Comparison of ENCODE assay signal across 16 cellular contexts in genomic region chr15:31032959-31033358, GRCh38. TPM values are rescaled to one million over a fixed set of nuclear protein-coding genes. Genes with fewer than 3 reads are reported as not detected.
DNase-seq lines count a peak whose midpoint lies in the region; ATAC-seq and TF ChIP-seq lines count a peak whose summit lies in the region.
"Had no signal": no experiment of that assay in that cellular context is flagged by ENCODE, and none has a peak within 500 bp of the region (broad histone marks: within the 10 kb centered on the region; RNA-seq: fewer than 3 reads in every experiment).

No MANE protein-coding gene starts in this region.

- TF ChIP-seq CTCF in psoas muscle (IDR thresholded peaks at IDR 0.05), result no peak
- no peak for TF ChIP-seq CTCF in tibial artery (IDR thresholded peaks at IDR 0.05)

- WGBS in psoas muscle, 3 donors, result 23 to 25% (median 24%) methylated on average over 5 of the region's 5 CpGs

- intact Hi-C loops in psoas muscle (cut with DNase I), result no loop called here
- intact Hi-C loops in tibial artery (cut with DNase I; ENCODE audit: low total_unique reads), result no loop called here

- H3K4me3 ChIP-seq in adipocyte (ENCODE audit: low read length) (no peak overlapping the region), psoas muscle (no peak overlapping the region), tibial artery (no peak overlapping the region)

- H3K36me3 ChIP-seq in adipocyte (ENCODE audit: control insufficient read depth, insufficient read depth, low read length, severe bottlenecking) (no peaks in the 10 kb centered on the region), psoas muscle (ENCODE audit: insufficient read depth in 1 of 2, low read depth in 1 of 2) (no peaks in the 10 kb centered on the region), tibial artery (no peaks in the 10 kb centered on the region)

- peaks cover 18% of the 10 kb centered on the region for H3K4me1 ChIP-seq in adipocyte (ENCODE audit: control insufficient read depth, insufficient read depth, low read length)
- no peaks in the 10 kb centered on the region for H3K4me1 ChIP-seq in psoas muscle
- peaks cover 0 to 4% (median 0%) of the 10 kb centered on the region in 4 donors for H3K4me1 ChIP-seq in tibial artery

- no peaks in the 10 kb centered on the region for H3K9me3 ChIP-seq in adipocyte (ENCODE audit: control insufficient read depth, low read length)
- no peaks in the 10 kb centered on the region for H3K9me3 ChIP-seq in psoas muscle
- H3K9me3 ChIP-seq in tibial artery, result no peaks in the 10 kb centered on the region

- no peak for ATAC-seq in psoas muscle
- no peak for ATAC-seq in HG03097 (IDR thresholded peaks at IDR 0.05; ENCODE audit: low FRiP score, unreplicated experiment)
- ATAC-seq in HG02885 (IDR thresholded peaks at IDR 0.05; ENCODE audit: poor library complexity, unreplicated experiment), result no peak
- ATAC-seq: activated T-helper 17 cell treated with anti-CD3 and anti-CD28 coated beads, Interleukin-2, amount 50 U/mL, for 72 hours; stimulated activated memory B cell treated with anti-CD40 and anti-IgM and Interleukin-4, amounts not matched to agents 10 μg/mL and 1 μg/mL and 100 μg/mL, for 72 hours had no signal

- no peaks in the 10 kb centered on the region for H3K27me3 ChIP-seq in adipocyte (replicated peaks; ENCODE audit: control insufficient read depth, insufficient read depth, low read length)
- no peaks in the 10 kb centered on the region for H3K27me3 ChIP-seq in psoas muscle (ENCODE audit: insufficient read depth in 3 of 3, low read length in 2 of 3)
- H3K27me3 ChIP-seq in tibial artery, result no peaks in the 10 kb centered on the region

- H3K27ac ChIP-seq in psoas muscle (peak overlapping the region; percentile 9), tibial artery (no peak overlapping the region)
- H3K27ac ChIP-seq: epithelial cell of prostate had no signal

- H3K9ac ChIP-seq in adipocyte (ENCODE audit: low read length), result peak overlapping the region; percentile 3

- DNase-seq in AG20443 (ENCODE audit: low spot score) (peak; percentile 58), adipocyte (ENCODE audit: low read depth) (peak; percentile 74), fibroblast of the conjunctiva (ENCODE audit: low read depth) (peak; percentile 34), psoas muscle (no peak), tibial artery (no peak), ecto neural progenitor cell (ENCODE audit: low spot score) (no peak)
- DNase-seq: activated CD4-positive, alpha-beta T cell treated with anti-CD3 and anti-CD28 coated beads, Interleukin-2, amount 50 U/mL, for 48 hours; CD4-positive, CD25-positive, alpha-beta regulatory T cell; Karpas-422; NCI-H1930; stimulated activated CD4-positive, alpha-beta T cell treated with anti-CD3 and anti-CD28 coated beads, Interleukin-4, amount 100 ng/mL, for 24 hours had no signal

RNA-seq across cellular contexts. Expression of gene MTMR10, which starts 41.5 kb away (rescaled TPM):
- 10 to 100 TPM; 22.1 to 52.3 (median 37.1) TPM for total RNA-seq in psoas muscle
- polyA plus RNA-seq in psoas muscle, result 10 to 100 TPM; 15.0 to 42.9 (median 16.9) TPM

Comparison
In these comparisons a context has a peak if more than half of its experiments do, and no peak if none do; other contexts are left out.
1. DNase-seq: peak in AG20443 (single experiment), adipocyte (single experiment) and fibroblast of the conjunctiva (single experiment); none in psoas muscle (0 of 2), tibial artery (0 of 2) and ecto neural progenitor cell (single experiment).